In the genomic region with DNA sequence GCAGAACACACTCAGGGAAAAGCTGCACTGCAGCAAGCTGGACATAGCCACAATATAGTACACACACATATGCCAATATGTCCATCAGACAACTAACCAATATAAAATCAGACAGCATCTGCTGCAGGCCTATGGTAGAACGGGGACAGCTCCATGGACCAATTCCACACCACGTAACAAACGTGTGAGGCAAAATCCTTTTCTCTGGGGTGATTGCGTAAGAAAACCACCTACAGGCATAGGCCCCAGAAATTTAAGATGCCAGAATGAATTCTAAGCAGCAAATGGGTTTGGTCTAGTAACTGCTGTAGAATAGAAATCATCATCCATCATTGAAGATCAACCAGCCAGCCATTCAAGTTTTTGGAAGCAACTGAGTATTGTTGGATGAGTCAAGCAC, we compare ENCODE assay signal across 6 cellular contexts.
"Had no signal": no experiment of that assay in that cellular context is flagged by ENCODE, and none has a peak within 500 bp of the region (broad histone marks: within the 10 kb centered on the region; RNA-seq: fewer than 3 reads in every experiment).

No MANE protein-coding gene starts in this region.

- DNase-seq: GM23248, GOT3, H9, HCEC 1CT, KBM-7 had no signal

- H3K9ac ChIP-seq: GM23248, KMS-11 had no signal

- H3K4me2 ChIP-seq: KMS-11 had no signal

- H2AFZ ChIP-seq: GM23248 had no signal

- H3K27ac Mint-ChIP-seq: H9 had no signal

- H3K4me3 Mint-ChIP-seq: H9 had no signal

- H3K27ac ChIP-seq: GM23248, KMS-11 had no signal

- H3K4me3 ChIP-seq: GM23248 had no signal
